ENCODE assay signal across 1 cellular context in genomic region chr20:59064214-59064722, GRCh38.
TF ChIP-seq lines count a peak whose summit lies in the region.

No MANE protein-coding gene starts in this region.

TF ChIP-seq in K562, 482 proteins besides CTCF, POLR2A, EP300 and RAD21:
- TF ChIP-seq CBX8 (IDR thresholded peaks at IDR 0.05; ENCODE audit: borderline replicate concordance, extremely low read depth, low read depth, low read length, poor library complexity, severe bottlenecking): peak; percentile 29
- no peak for TF ChIP-seq XRCC3 (IDR thresholded peaks at IDR 0.05)
- TF ChIP-seq ESRRB (CRISPR knock-in tag; IDR thresholded peaks at IDR 0.05; ENCODE audit: borderline replicate concordance): no peak
